In genomic region chr1:234698624-234699023, GRCh38 we compare ENCODE assay signal across 25 cellular contexts.
DNase-seq lines count a peak whose midpoint lies in the region; ATAC-seq, FAIRE-seq and TF ChIP-seq lines count a peak whose summit lies in the region.
"Had no signal": no experiment of that assay in that cellular context is flagged by ENCODE, and none has a peak within 500 bp of the region (broad histone marks: within the 10 kb centered on the region; RNA-seq: fewer than 3 reads in every experiment).

No MANE protein-coding gene starts in this region.

- ATAC-seq in HG02763 (IDR thresholded peaks at IDR 0.05; ENCODE audit: unreplicated experiment), result no peak
- ATAC-seq: CD8-positive, alpha-beta T cell; GM23338; HCT116 had no signal

- H3K27ac ChIP-seq in SJCRH30, result no peak overlapping the region
- no peak overlapping the region for H3K27ac ChIP-seq in neural progenitor cell
- no peak overlapping the region for H3K27ac ChIP-seq in testis
- H3K27ac ChIP-seq: 22Rv1, KMS-11, SJSA1 had no signal

- 94 to 96% methylated on average over 8 of the region's 8 CpGs for WGBS in testis, 2 donors

- no peaks in the 10 kb centered on the region for H3K9me3 Mint-ChIP-seq in neural progenitor cell
- H3K9me3 Mint-ChIP-seq: CD8-positive, alpha-beta T cell; GM23338 had no signal

- H3K9me3 ChIP-seq in SJCRH30 (replicated peaks) (no peaks in the 10 kb centered on the region), neural progenitor cell (ENCODE audit: low read depth) (no peaks in the 10 kb centered on the region), testis (no peaks in the 10 kb centered on the region)
- H3K9me3 ChIP-seq: BE2C, SJSA1 had no signal

- no peak overlapping the region for H3K4me3 Mint-ChIP-seq in neural progenitor cell
- H3K4me3 Mint-ChIP-seq: CD8-positive, alpha-beta T cell; GM23338 had no signal

- TF ChIP-seq POLR2A in testis (IDR thresholded peaks at IDR 0.05), result no peak
- TF ChIP-seq POLR2A in GM12892 (IDR thresholded peaks at IDR 0.05; ENCODE audit: low read depth, low read length), result no peak

- TF ChIP-seq CTCF in neural progenitor cell (IDR thresholded peaks at IDR 0.05) (no peak), testis (IDR thresholded peaks at IDR 0.05) (no peak)

- no peak for FAIRE-seq in GM12892 (lab: Jason Lieb, UNC)
- FAIRE-seq: D721Med, G401.6, GM18507 had no signal

- no peaks in the 10 kb centered on the region for H3K27me3 ChIP-seq in SJCRH30
- no peaks in the 10 kb centered on the region for H3K27me3 ChIP-seq in neural progenitor cell
- no peaks in the 10 kb centered on the region for H3K27me3 ChIP-seq in testis
- H3K27me3 ChIP-seq: BE2C, SJSA1 had no signal

- no peaks in the 10 kb centered on the region for H3F3A ChIP-seq in neural progenitor cell (ENCODE audit: low read depth)

- no peaks in the 10 kb centered on the region for H4K20me1 ChIP-seq in neural progenitor cell (ENCODE audit: low read depth)

- no peaks in the 10 kb centered on the region for H3K79me2 ChIP-seq in neural progenitor cell (ENCODE audit: low read depth)

- peaks cover 6% of the 10 kb centered on the region for H3K27me3 Mint-ChIP-seq in neural progenitor cell (ENCODE audit: insufficient read depth, low read depth)

- H3K4me2 ChIP-seq in neural progenitor cell, result no peak overlapping the region
- H3K4me2 ChIP-seq: GM23338, KMS-11 had no signal

- peak overlapping the region; percentile 92 for H3K27ac Mint-ChIP-seq in neural progenitor cell
- H3K27ac Mint-ChIP-seq: CD8-positive, alpha-beta T cell; GM23338 had no signal

- intact Hi-C loops in testis (cut with DNase I; ENCODE audit: low total_unique reads), result no loop called here

- no peak overlapping the region for H3K4me3 ChIP-seq in SJCRH30
- no peak overlapping the region for H3K4me3 ChIP-seq in neural progenitor cell
- no peak overlapping the region for H3K4me3 ChIP-seq in testis
- H3K4me3 ChIP-seq: GM23338, SJSA1 had no signal

- no peaks in the 10 kb centered on the region for H3K36me3 Mint-ChIP-seq in neural progenitor cell
- H3K36me3 Mint-ChIP-seq: CD8-positive, alpha-beta T cell had no signal

- no peak overlapping the region for H3K9ac ChIP-seq in neural progenitor cell
- H3K9ac ChIP-seq: KMS-11 had no signal

- H3K4me1 ChIP-seq in SJCRH30 (peaks cover 6% of the 10 kb centered on the region), neural progenitor cell (peaks cover 6% of the 10 kb centered on the region), testis (no peaks in the 10 kb centered on the region)

- no peaks in the 10 kb centered on the region for H3K36me3 ChIP-seq in SJCRH30
- H3K36me3 ChIP-seq in neural progenitor cell, result no peaks in the 10 kb centered on the region
- no peaks in the 10 kb centered on the region for H3K36me3 ChIP-seq in testis (ENCODE audit: low read depth, missing control alignments)
- H3K36me3 ChIP-seq: BE2C, SJSA1 had no signal

- no peak overlapping the region for H2AFZ ChIP-seq in neural progenitor cell (replicated peaks)
- H2AFZ ChIP-seq: GM23338 had no signal

- DNase-seq in NCI-H146 (lab: John Stamatoyannopoulos, UW) (peak; percentile 26), NCI-H146 treated with DMSO at 0.1 percent for 48 hours (lab: John Stamatoyannopoulos, UW; ENCODE audit: unreplicated experiment) (no peak), SJCRH30 (peak; percentile 46 to 60), neural progenitor cell (ENCODE audit: low spot score) (no peak), testis (peak; percentile 2), glomerular visceral epithelial cell (ENCODE audit: extremely low spot score) (no peak), GM12892 (ENCODE audit: insufficient read length) (no peak)
- DNase-seq: BE2C; CD8-positive, alpha-beta T cell; DND-41; NCI-H1436; NCI-H2081; NCI-H2227 treated with DMSO at 0.1 percent for 48 hours; NCI-H69; OCI-M1; RPMI8226 had no signal

- peaks cover 17% of the 10 kb centered on the region for H3K4me1 Mint-ChIP-seq in neural progenitor cell
- H3K4me1 Mint-ChIP-seq: GM23338 had no signal

Comparison
In these comparisons a context has a peak if more than half of its experiments do, and no peak if none do; other contexts are left out.
1. DNase-seq: peak in NCI-H146 (single experiment), SJCRH30 (2 of 2) and testis (single experiment); none in NCI-H146 treated with DMSO at 0.1 percent for 48 hours (single experiment), neural progenitor cell (single experiment), glomerular visceral epithelial cell (single experiment) and GM12892 (single experiment).